22 cellular contexts compared by ENCODE assay signal in genomic region chr21:42376338-42376982, GRCh38. TPM values are rescaled to one million over a fixed set of nuclear protein-coding genes. Genes with fewer than 3 reads are reported as not detected.
DNase-seq lines count a peak whose midpoint lies in the region; ATAC-seq, FAIRE-seq and TF ChIP-seq lines count a peak whose summit lies in the region.
"Had no signal": no experiment of that assay in that cellular context is flagged by ENCODE, and none has a peak within 500 bp of the region (broad histone marks: within the 10 kb centered on the region; RNA-seq: fewer than 3 reads in every experiment).

No MANE protein-coding gene starts in this region.

- ATAC-seq in T-helper 17 cell (no peak), GM21825 (IDR thresholded peaks at IDR 0.05; ENCODE audit: unreplicated experiment) (no peak)

- in situ Hi-C loops in G401 (cut with HindIII; ENCODE audit: low sequenced_read_pairs) = no loop called here

- no peak overlapping the region for H3K27ac Mint-ChIP-seq in T-helper 17 cell
- H3K27ac Mint-ChIP-seq: mesothelial cell of epicardium had no signal

- H3K4me2 ChIP-seq in MM.1S (ENCODE audit: low read depth, low read length) = no peak overlapping the region
- H3K4me2 ChIP-seq: KMS-11 had no signal

- TF ChIP-seq CTCF in MM.1S (IDR thresholded peaks at IDR 0.05; ENCODE audit: low read length) (peak; percentile 75), bronchial epithelial cell (IDR thresholded peaks at IDR 0.05; ENCODE audit: insufficient read depth, low read length, severe bottlenecking) (peak; percentile 39)

- no peaks in the 10 kb centered on the region for H3K9me2 ChIP-seq in MM.1S (replicated peaks; ENCODE audit: insufficient read depth, low read length)

- H4K20me1 ChIP-seq in MM.1S (ENCODE audit: insufficient read depth, low read length) = no peaks in the 10 kb centered on the region

- no peak for FAIRE-seq in bronchial epithelial cell (lab: Jason Lieb, UNC)
- FAIRE-seq: urothelium cell line had no signal

- no peaks in the 10 kb centered on the region for H3K79me2 ChIP-seq in MM.1S (ENCODE audit: low read length)

- H3F3A ChIP-seq in MM.1S (ENCODE audit: insufficient read depth, low read length) = no peaks in the 10 kb centered on the region

- H3K27ac ChIP-seq in MM.1S (ENCODE audit: low read length) (no peak overlapping the region), caudate nucleus (ENCODE audit: low read depth, low read length) (no peak overlapping the region)
- H3K27ac ChIP-seq: KMS-11 had no signal

- no peak overlapping the region for H3K9ac ChIP-seq in MM.1S (ENCODE audit: low read length)
- H3K9ac ChIP-seq: KMS-11 had no signal

- H3K4me3 ChIP-seq in MM.1S (ENCODE audit: low read length) (no peak overlapping the region), bronchial epithelial cell (ENCODE audit: low read depth, low read length) (no peak overlapping the region)

- H2AFZ ChIP-seq in MM.1S (ENCODE audit: low read length) = no peak overlapping the region

- H3K4me1 Mint-ChIP-seq in T-helper 17 cell = peaks cover 7% of the 10 kb centered on the region
- H3K4me1 Mint-ChIP-seq: mesothelial cell of epicardium had no signal

- H3K27me3 ChIP-seq in MM.1S (replicated peaks; ENCODE audit: insufficient read depth, low read length) = peaks cover 99% of the 10 kb centered on the region
- H3K27me3 ChIP-seq in bronchial epithelial cell (ENCODE audit: control insufficient read depth, insufficient read depth, low read length) = peaks cover 14% of the 10 kb centered on the region

- H3K4me1 ChIP-seq in MM.1S (ENCODE audit: low read length) = no peaks in the 10 kb centered on the region
- H3K4me1 ChIP-seq: BE2C had no signal

- H3K27me3 Mint-ChIP-seq in T-helper 17 cell = peaks cover 4% of the 10 kb centered on the region

- no peaks in the 10 kb centered on the region for H3K36me3 Mint-ChIP-seq in T-helper 17 cell (ENCODE audit: low read depth)
- H3K36me3 Mint-ChIP-seq: mesothelial cell of epicardium had no signal

- H3K4me3 Mint-ChIP-seq in T-helper 17 cell = no peak overlapping the region
- H3K4me3 Mint-ChIP-seq: mesothelial cell of epicardium had no signal

- H3K9me3 ChIP-seq in MM.1S (replicated peaks; ENCODE audit: insufficient read depth, low read length) (no peaks in the 10 kb centered on the region), T-helper 17 cell (ENCODE audit: control insufficient read depth, low read length, poor library complexity, severe bottlenecking) (no peaks in the 10 kb centered on the region)
- H3K9me3 ChIP-seq: BE2C had no signal

- H3K36me3 ChIP-seq in MM.1S (replicated peaks; ENCODE audit: insufficient read depth, low read length) = no peaks in the 10 kb centered on the region
- H3K36me3 ChIP-seq in bronchial epithelial cell (ENCODE audit: control insufficient read depth, insufficient read depth, low read length) = no peaks in the 10 kb centered on the region
- H3K36me3 ChIP-seq: BE2C had no signal

- DNase-seq in ELR (ENCODE audit: low read depth) (peak; percentile 10), MM.1S (peak; percentile 52), bronchial epithelial cell (ENCODE audit: low read depth) (no peak), mucosa of gallbladder (ENCODE audit: low spot score) (peak; percentile 31), T-helper 17 cell (no peak), caudate nucleus (lab: John Stamatoyannopoulos, UW) (no peak), G401 (ENCODE audit: low spot score) (no peak)
- DNase-seq: activated CD4-positive, alpha-beta T cell treated with anti-CD3 and anti-CD28 coated beads for 4 hours; activated T-cell treated with anti-CD3 and anti-CD28 coated beads, Interleukin-2, amount 50 U/mL, for 1 hour; BE2C; DMS 273 treated with DMSO at 0.1 percent for 48 hours; NCI-H1930; NCI-H524 had no signal

RNA-seq across cellular contexts. Expression of gene TFF1, which starts 10.1 kb away (rescaled TPM):
- not detected in 2 replicates for total RNA-seq in bronchial epithelial cell
- total RNA-seq in mucosa of gallbladder = 241 TPM
- not detected for total RNA-seq in T-helper 17 cell
- total RNA-seq in G401 (2014; rRNA removed; shearing (Covaris generic)) = not detected in 2 replicates
- total RNA-seq: cerebellum; glomerular endothelial cell; mesothelial cell of epicardium; osteocyte; skeletal muscle tissue; T-helper 1 cell treated with Interleukin-12 subunit alpha and Interleukin-12 subunit beta and Interleukin-4 antibody, amounts not matched to agents 30 ng/mL and 1 ng/mL, for 36 hours had no signal

RNA-seq across cellular contexts. Expression of gene TMPRSS3, which starts 19.4 kb away (rescaled TPM):
- under 0.01 TPM in 1 of 2 replicates, not detected in the other for total RNA-seq in bronchial epithelial cell
- 10.5 TPM for total RNA-seq in mucosa of gallbladder
- 1 to 10 TPM; 2.8 to 4.5 TPM for total RNA-seq in T-helper 17 cell
- total RNA-seq in G401 (2014; rRNA removed; shearing (Covaris generic)) = not detected in 2 replicates
- total RNA-seq: glomerular endothelial cell, mesothelial cell of epicardium, osteocyte, skeletal muscle tissue had no signal

RNA-seq across cellular contexts. Expression of gene TFF2, which starts 25.7 kb away (rescaled TPM):
- total RNA-seq in bronchial epithelial cell (not detected in 2 replicates), mucosa of gallbladder (115 TPM), T-helper 17 cell (not detected)
- not detected in 2 replicates for total RNA-seq in G401 (2014; rRNA removed; shearing (Covaris generic))
- total RNA-seq: cerebellum; glomerular endothelial cell; mesothelial cell of epicardium; osteocyte; skeletal muscle tissue; T-helper 1 cell treated with Interleukin-12 subunit alpha and Interleukin-12 subunit beta and Interleukin-4 antibody, amounts not matched to agents 30 ng/mL and 1 ng/mL, for 36 hours had no signal

RNA-seq across cellular contexts. Expression of gene UBASH3A, which starts 27.2 kb away (rescaled TPM):
- total RNA-seq in bronchial epithelial cell (not detected in 2 replicates), mucosa of gallbladder (2.0 TPM), T-helper 17 cell (10 to 100 TPM; 49.5 to 50.3 TPM)
- total RNA-seq in G401 (2014; rRNA removed; shearing (Covaris generic)) = not detected in 2 replicates
- total RNA-seq: cerebellum, glomerular endothelial cell, mesothelial cell of epicardium, osteocyte had no signal

Comparison
In these comparisons a context has a peak if more than half of its experiments do, and no peak if none do; other contexts are left out.
1. DNase-seq: peak in ELR (single experiment), MM.1S (single experiment) and mucosa of gallbladder (single experiment); none in bronchial epithelial cell (single experiment), T-helper 17 cell (0 of 3), caudate nucleus (0 of 61) and G401 (single experiment).
2. RNA of gene TFF1, which starts 10.1 kb away (total RNA-seq): 241 TPM in mucosa of gallbladder (single experiment); not detected in bronchial epithelial cell, not detected in T-helper 17 cell and not detected in G401; every median in the first group is over 100 times any median in the second.
3. RNA of gene TFF2, which starts 25.7 kb away (total RNA-seq): 115 TPM in mucosa of gallbladder (single experiment); not detected in bronchial epithelial cell, not detected in T-helper 17 cell and not detected in G401; every median in the first group is over 100 times any median in the second.